In genomic region chr14:95321693-95322455, GRCh38 we compare ENCODE assay signal across 2 cellular contexts.
TF ChIP-seq lines count a peak whose summit lies in the region.

No MANE protein-coding gene starts in this region.

TF ChIP-seq in A549, 52 proteins besides CTCF, POLR2A, EP300 and RAD21:
- no peak for TF ChIP-seq NR3C1 (IDR thresholded peaks at IDR 0.05)
- no peak for TF ChIP-seq HOXB5 (CRISPR knock-in tag; IDR thresholded peaks at IDR 0.05)
- no peak for TF ChIP-seq RARB (CRISPR knock-in tag; IDR thresholded peaks at IDR 0.05)
- TF ChIP-seq MAFK (IDR thresholded peaks at IDR 0.05; ENCODE audit: partially characterized antibody) = no peak
- TF ChIP-seq RFX5 (IDR thresholded peaks at IDR 0.05) = no peak
- TF ChIP-seq HEYL (CRISPR knock-in tag; IDR thresholded peaks at IDR 0.05) = no peak
- TF ChIP-seq FOSL2 (IDR thresholded peaks at IDR 0.05) = no peak
- no peak for TF ChIP-seq FOSL2 (CRISPR knock-in tag; IDR thresholded peaks at IDR 0.05)
- no peak for TF ChIP-seq MAZ (IDR thresholded peaks at IDR 0.05; ENCODE audit: borderline replicate concordance, low read depth, low read length)
- no peak for TF ChIP-seq SREBF2 (IDR thresholded peaks at IDR 0.05)
- no peak for TF ChIP-seq CHD2 (IDR thresholded peaks at IDR 0.05; ENCODE audit: low read length, partially characterized antibody)
- TF ChIP-seq NFE2L2 (conservative IDR thresholded peaks at IDR 0.05; ENCODE audit: low read length) = no peak

TF ChIP-seq in H1, 55 proteins besides CTCF, POLR2A, EP300 and RAD21:
- no peak for TF ChIP-seq SUZ12 (IDR thresholded peaks at IDR 0.05; ENCODE audit: low read length)
- TF ChIP-seq, protein P1, sequence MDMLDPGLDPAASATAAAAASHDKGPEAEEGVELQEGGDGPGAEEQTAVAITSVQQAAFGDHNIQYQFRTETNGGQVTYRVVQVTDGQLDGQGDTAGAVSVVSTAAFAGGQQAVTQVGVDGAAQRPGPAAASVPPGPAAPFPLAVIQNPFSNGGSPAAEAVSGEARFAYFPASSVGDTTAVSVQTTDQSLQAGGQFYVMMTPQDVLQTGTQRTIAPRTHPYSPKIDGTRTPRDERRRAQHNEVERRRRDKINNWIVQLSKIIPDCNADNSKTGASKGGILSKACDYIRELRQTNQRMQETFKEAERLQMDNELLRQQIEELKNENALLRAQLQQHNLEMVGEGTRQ (IDR thresholded peaks at IDR 0.05; ENCODE audit: low read length) = no peak
- TF ChIP-seq POLR2AphosphoS5 (IDR thresholded peaks at IDR 0.05; ENCODE audit: low read depth, low read length) = no peak
- no peak for TF ChIP-seq FOSL1 (IDR thresholded peaks at IDR 0.05; ENCODE audit: insufficient read depth, low read depth, low read length)
- TF ChIP-seq CTBP2 (IDR thresholded peaks at IDR 0.05; ENCODE audit: borderline replicate concordance, insufficient read depth, insufficient read length, low read length) = no peak
- TF ChIP-seq CREB1 (IDR thresholded peaks at IDR 0.05) = no peak
- TF ChIP-seq, protein P2, sequence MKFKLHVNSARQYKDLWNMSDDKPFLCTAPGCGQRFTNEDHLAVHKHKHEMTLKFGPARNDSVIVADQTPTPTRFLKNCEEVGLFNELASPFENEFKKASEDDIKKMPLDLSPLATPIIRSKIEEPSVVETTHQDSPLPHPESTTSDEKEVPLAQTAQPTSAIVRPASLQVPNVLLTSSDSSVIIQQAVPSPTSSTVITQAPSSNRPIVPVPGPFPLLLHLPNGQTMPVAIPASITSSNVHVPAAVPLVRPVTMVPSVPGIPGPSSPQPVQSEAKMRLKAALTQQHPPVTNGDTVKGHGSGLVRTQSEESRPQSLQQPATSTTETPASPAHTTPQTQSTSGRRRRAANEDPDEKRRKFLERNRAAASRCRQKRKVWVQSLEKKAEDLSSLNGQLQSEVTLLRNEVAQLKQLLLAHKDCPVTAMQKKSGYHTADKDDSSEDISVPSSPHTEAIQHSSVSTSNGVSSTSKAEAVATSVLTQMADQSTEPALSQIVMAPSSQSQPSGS (IDR thresholded peaks at IDR 0.05; ENCODE audit: low read length) = no peak
- TF ChIP-seq KDM5A (IDR thresholded peaks at IDR 0.05; ENCODE audit: low read length) = no peak
- TF ChIP-seq E2F6 (IDR thresholded peaks at IDR 0.05) = no peak
- TF ChIP-seq CBX5 (IDR thresholded peaks at IDR 0.05; ENCODE audit: low read depth, low read length) = no peak
- TF ChIP-seq POU5F1 (IDR thresholded peaks at IDR 0.05; ENCODE audit: low read depth, low read length) = no peak
- no peak for TF ChIP-seq CBX8 (IDR thresholded peaks at IDR 0.05; ENCODE audit: borderline replicate concordance, low read depth, low read length)
- TF ChIP-seq CHD1 (IDR thresholded peaks at IDR 0.05; ENCODE audit: low read depth, low read length) = no peak
- no peak for TF ChIP-seq SP2 (IDR thresholded peaks at IDR 0.05; ENCODE audit: low read length)
- no peak for TF ChIP-seq SIN3A (conservative IDR thresholded peaks at IDR 0.05 in 1 of 2, IDR thresholded peaks at IDR 0.05 in 1 of 2; ENCODE audit: low read depth in 1 of 2, low read length in 2 of 2)
TF ChIP-seq in H1: peak in this region for 0.
